ENCODE assay signal across 34 cellular contexts in genomic region chr20:4025125-4025524, GRCh38.
"Had no signal": no experiment of that assay in that cellular context is flagged by ENCODE, and none has a peak within 500 bp of the region (broad histone marks: within the 10 kb centered on the region; RNA-seq: fewer than 3 reads in every experiment).

No MANE protein-coding gene starts in this region.

- H3K27ac ChIP-seq: PC-9 had no signal

- H3K4me1 Mint-ChIP-seq: activated B cell treated with CpG ODN at 0.5 μM for 24 hours; activated CD4-positive, alpha-beta memory T cell treated with anti-CD3 and anti-CD28 coated beads, Interleukin-2, amount 10 ng/mL, durations not matched to agents 7 days and 5 days; activated CD8-positive, alpha-beta memory T cell treated with anti-CD3 and anti-CD28 coated beads, Interleukin-2, amount 10 ng/mL, durations not matched to agents 7 days and 5 days; activated naive CD4-positive, alpha-beta T cell treated with anti-CD3 and anti-CD28 coated beads, Interleukin-2, amount 10 ng/mL, durations not matched to agents 7 days and 5 days; activated naive CD8-positive, alpha-beta T cell treated with anti-CD3 and anti-CD28 coated beads, Interleukin-2, amount 10 ng/mL, durations not matched to agents 7 days and 5 days had no signal

- DNase-seq: activated B cell treated with CpG ODN at 0.5 μM for 24 hours; activated CD4-positive, alpha-beta memory T cell treated with anti-CD3 and anti-CD28 coated beads, Interleukin-2, amount 10 ng/mL, durations not matched to agents 7 days and 5 days; activated CD4-positive, alpha-beta T cell treated with anti-CD3 and anti-CD28 coated beads for 1 hour; activated CD4-positive, alpha-beta T cell treated with anti-CD3 and anti-CD28 coated beads for 48 hours; activated CD8-positive, alpha-beta memory T cell treated with anti-CD3 and anti-CD28 coated beads for 24 hours; activated CD8-positive, alpha-beta memory T cell treated with anti-CD3 and anti-CD28 coated beads, Interleukin-2, amount 10 ng/mL, durations not matched to agents 7 days and 5 days; activated CD8-positive, alpha-beta memory T cell treated with anti-CD3 and anti-CD28 coated beads, Interleukin-2, amount 50 U/mL, for 48 hours; activated effector memory CD4-positive, alpha-beta T cell treated with Interleukin-2 at 50 U/mL for 16 hours; activated naive CD4-positive, alpha-beta T cell treated with anti-CD3 and anti-CD28 coated beads, Interleukin-2, amount 10 ng/mL, durations not matched to agents 7 days and 5 days; activated naive CD8-positive, alpha-beta T cell treated with anti-CD3 and anti-CD28 coated beads, Interleukin-2, amount 10 ng/mL, durations not matched to agents 7 days and 5 days; activated T-cell treated with anti-CD3 and anti-CD28 coated beads, Interleukin-2, amount 50 U/mL, for 48 hours; amygdala; Kasumi-1; MG63; NCI-H1048; NCI-H1105 treated with DMSO at 0.1 percent for 48 hours; NCI-H1436; NCI-H1694; NCI-H1930; NCI-H2081 treated with DMSO at 0.1 percent for 48 hours; NCI-H345; NCI-H510A; NCI-H526; NCI-H748 treated with DMSO at 0.1 percent for 48 hours; NK-92 treated with Interleukin-12 subunit alpha and Interleukin-12 subunit beta, amount 100 ng/mL, for 24 hours; PC-9; SIG-M5; SW 1271; T-helper 1 cell; T-helper 2 cell; T-helper 9 cell had no signal

- H3K27me3 ChIP-seq: ascending aorta, breast epithelium, MG63 had no signal

- H3K36me3 Mint-ChIP-seq: activated CD8-positive, alpha-beta memory T cell treated with anti-CD3 and anti-CD28 coated beads, Interleukin-2, amount 10 ng/mL, durations not matched to agents 7 days and 5 days; activated naive CD4-positive, alpha-beta T cell treated with anti-CD3 and anti-CD28 coated beads, Interleukin-2, amount 10 ng/mL, durations not matched to agents 7 days and 5 days had no signal

- H2AFZ ChIP-seq: PC-9 had no signal

- H3K27ac Mint-ChIP-seq: activated B cell treated with CpG ODN at 0.5 μM for 24 hours; activated CD4-positive, alpha-beta memory T cell treated with anti-CD3 and anti-CD28 coated beads, Interleukin-2, amount 10 ng/mL, durations not matched to agents 7 days and 5 days; activated CD8-positive, alpha-beta memory T cell treated with anti-CD3 and anti-CD28 coated beads, Interleukin-2, amount 10 ng/mL, durations not matched to agents 7 days and 5 days; activated naive CD4-positive, alpha-beta T cell treated with anti-CD3 and anti-CD28 coated beads, Interleukin-2, amount 10 ng/mL, durations not matched to agents 7 days and 5 days; activated naive CD8-positive, alpha-beta T cell treated with anti-CD3 and anti-CD28 coated beads, Interleukin-2, amount 10 ng/mL, durations not matched to agents 7 days and 5 days had no signal

- H3K36me3 ChIP-seq: ascending aorta, breast epithelium, MG63 had no signal

- H3K4me2 ChIP-seq: PC-9 had no signal

- ATAC-seq: activated CD8-positive, alpha-beta memory T cell treated with anti-CD3 and anti-CD28 coated beads, Interleukin-2, amount 10 ng/mL, durations not matched to agents 7 days and 5 days; Right ventricle myocardium inferior had no signal

- H3K4me3 Mint-ChIP-seq: activated B cell treated with CpG ODN at 0.5 μM for 24 hours; activated CD4-positive, alpha-beta memory T cell treated with anti-CD3 and anti-CD28 coated beads, Interleukin-2, amount 10 ng/mL, durations not matched to agents 7 days and 5 days; activated CD8-positive, alpha-beta memory T cell treated with anti-CD3 and anti-CD28 coated beads, Interleukin-2, amount 10 ng/mL, durations not matched to agents 7 days and 5 days; activated naive CD4-positive, alpha-beta T cell treated with anti-CD3 and anti-CD28 coated beads, Interleukin-2, amount 10 ng/mL, durations not matched to agents 7 days and 5 days; activated naive CD8-positive, alpha-beta T cell treated with anti-CD3 and anti-CD28 coated beads, Interleukin-2, amount 10 ng/mL, durations not matched to agents 7 days and 5 days had no signal

- H3K9me3 Mint-ChIP-seq: activated CD4-positive, alpha-beta memory T cell treated with anti-CD3 and anti-CD28 coated beads, Interleukin-2, amount 10 ng/mL, durations not matched to agents 7 days and 5 days; activated naive CD4-positive, alpha-beta T cell treated with anti-CD3 and anti-CD28 coated beads, Interleukin-2, amount 10 ng/mL, durations not matched to agents 7 days and 5 days had no signal

- H3K9me3 ChIP-seq: ascending aorta, breast epithelium had no signal

- H3K4me3 ChIP-seq: ascending aorta, breast epithelium, MG63, PC-9 had no signal
